ENCODE assay signal across 14 cellular contexts in the genomic region with DNA sequence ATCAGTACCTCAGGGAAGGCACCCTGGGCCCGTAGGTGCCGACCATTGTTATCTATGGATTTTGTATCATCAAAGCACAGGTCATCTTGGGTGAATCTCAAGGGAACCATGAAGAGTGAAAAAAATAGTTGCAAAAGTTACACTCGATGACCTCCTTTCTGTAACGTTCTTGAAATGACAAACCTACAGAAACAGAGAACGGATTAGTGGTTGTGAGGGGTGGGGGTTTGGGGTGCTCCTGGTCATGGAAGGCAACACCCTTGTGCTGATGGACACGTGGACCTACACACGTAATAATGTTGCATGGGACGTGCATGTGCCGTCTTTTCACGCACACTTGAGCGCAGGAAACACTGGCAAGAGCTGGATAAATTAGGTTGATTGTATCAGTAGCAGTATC.
DNase-seq lines count a peak whose midpoint lies in the region; ATAC-seq lines count a peak whose summit lies in the region.
"Had no signal": no experiment of that assay in that cellular context is flagged by ENCODE, and none has a peak within 500 bp of the region (broad histone marks: within the 10 kb centered on the region; RNA-seq: fewer than 3 reads in every experiment).

No MANE protein-coding gene starts in this region.

- no peak for DNase-seq in activated naive CD4-positive, alpha-beta T cell treated with Interleukin-2 at 50 U/mL for 16 hours
- DNase-seq in nucleus accumbens (lab: John Stamatoyannopoulos, UW): no peak
- no peak for DNase-seq in NCI-H774 (lab: John Stamatoyannopoulos, UW)
- no peak for DNase-seq in activated CD8-positive, alpha-beta memory T cell treated with anti-CD3 and anti-CD28 coated beads, Interleukin-2, amount 50 U/mL, for 48 hours
- DNase-seq: activated naive CD4-positive, alpha-beta T cell treated with anti-CD3 and anti-CD28 coated beads, Interleukin-2, amount 50 U/mL, for 16 hours; CD8-positive, alpha-beta memory T cell; effector memory CD8-positive, alpha-beta T cell; foreskin keratinocyte; immature natural killer cell; mesendoderm; NCI-H2081 had no signal

- peak; percentile 47 for ATAC-seq in GM19043 (IDR thresholded peaks at IDR 0.05; ENCODE audit: low read depth, unreplicated experiment)
- ATAC-seq in HG02571 (IDR thresholded peaks at IDR 0.05; ENCODE audit: unreplicated experiment): peak; percentile 28
- peak; percentile 47 for ATAC-seq in HG03175 (IDR thresholded peaks at IDR 0.05; ENCODE audit: unreplicated experiment)
- ATAC-seq: effector memory CD8-positive, alpha-beta T cell had no signal
